In genomic region chrX:53224860-53225797, GRCh38 we compare ENCODE assay signal across 8 cellular contexts. TPM values are rescaled to one million over a fixed set of nuclear protein-coding genes. Genes with fewer than 3 reads are reported as not detected.
A peak's percentile ranks its signal among the peaks of the same experiment; 100 is the strongest.
DNase-seq lines count a peak whose midpoint lies in the region; ATAC-seq and TF ChIP-seq lines count a peak whose summit lies in the region.

TSS of gene KDM5C (minus strand) at chrX:53225207. CDS start at chrX:53224889, 318 bp downstream.

- peaks cover 14 to 22% of the 10 kb centered on the region in 2 donors for H3K4me1 ChIP-seq in esophagus (ENCODE audit: control insufficient read depth in 2 of 2, insufficient read depth in 2 of 2, low read length in 1 of 2)
- H3K4me1 ChIP-seq in muscle layer of colon (ENCODE audit: insufficient read depth, low read length) = peaks cover 36% of the 10 kb centered on the region

- peak; percentile 86 for ATAC-seq in GM21576 (IDR thresholded peaks at IDR 0.05; ENCODE audit: unreplicated experiment)

- H3K27me3 ChIP-seq in esophagus (ENCODE audit: control insufficient read depth in 1 of 2, insufficient read depth in 2 of 2, low read length in 2 of 2) (no peaks in the 10 kb centered on the region), muscle layer of colon (ENCODE audit: control insufficient read depth in 1 of 2, insufficient read depth in 2 of 2, low read length in 2 of 2) (no peaks in the 10 kb centered on the region)

- H3K27me3 Mint-ChIP-seq in activated T-cell treated with anti-CD3 and anti-CD28 coated beads, Interleukin-2, amount 50 U/mL, for 24 hours = peaks cover 5% of the 10 kb centered on the region

- in situ Hi-C loops in KBM-7 (cut with MboI; ENCODE audit: low pct_unique_long_range_greater_than_20kb, low sequenced_read_pairs) = no loop called here

- peak within 1 kb of the TSS; percentile 92 for H3K4me3 Mint-ChIP-seq in activated T-cell treated with anti-CD3 and anti-CD28 coated beads, Interleukin-2, amount 50 U/mL, for 24 hours

- peaks cover 49% of the 10 kb centered on the region for H3K36me3 Mint-ChIP-seq in activated T-cell treated with anti-CD3 and anti-CD28 coated beads, Interleukin-2, amount 50 U/mL, for 24 hours (ENCODE audit: low read depth)

- H3K27ac ChIP-seq in esophagus (ENCODE audit: low read depth in 2 of 2, low read length in 1 of 2) (peak within 1 kb of the TSS; percentile 59 to 71), muscle layer of colon (ENCODE audit: low read depth, low read length) (peak within 1 kb of the TSS; percentile 95)

- H3K9me3 ChIP-seq in esophagus (ENCODE audit: control insufficient read depth in 2 of 2, insufficient read depth in 1 of 2, low read depth in 1 of 2, low read length in 1 of 2) (no peaks in the 10 kb centered on the region), muscle layer of colon (ENCODE audit: low read length) (no peaks in the 10 kb centered on the region)

- H3K4me3 ChIP-seq in esophagus (ENCODE audit: low read depth in 1 of 2, low read length in 2 of 2) (peak within 1 kb of the TSS; percentile 86 to 88), muscle layer of colon (ENCODE audit: low read depth in 1 of 2, low read length in 2 of 2) (peak within 1 kb of the TSS; percentile 96 to 97)

- peaks cover 6% of the 10 kb centered on the region in 2 donors for H3K36me3 ChIP-seq in esophagus (ENCODE audit: control insufficient read depth in 2 of 2, insufficient read depth in 2 of 2, low read length in 1 of 2)
- H3K36me3 ChIP-seq in muscle layer of colon (ENCODE audit: insufficient read depth, low read length) = peaks cover 12% of the 10 kb centered on the region

- peak within 1 kb of the TSS; percentile 100 for H3K27ac Mint-ChIP-seq in activated T-cell treated with anti-CD3 and anti-CD28 coated beads, Interleukin-2, amount 50 U/mL, for 24 hours

- DNase-seq in DMS 273 (lab: John Stamatoyannopoulos, UW; ENCODE audit: unreplicated experiment) = peak; percentile 99
- peak; percentile 97 for DNase-seq in KBM-7
- peak; percentile 92 for DNase-seq in activated T-cell treated with anti-CD3 and anti-CD28 coated beads, Interleukin-2, amount 50 U/mL, for 24 hours
- DNase-seq in stimulated activated CD8-positive, alpha-beta memory T cell treated with anti-CD3 and anti-CD28 coated beads, Interleukin-7, amount 100 ng/mL, for 24 hours (ENCODE audit: low read depth) = peak; percentile 67

- H3K4me1 Mint-ChIP-seq in activated T-cell treated with anti-CD3 and anti-CD28 coated beads, Interleukin-2, amount 50 U/mL, for 24 hours (ENCODE audit: low read depth) = peaks cover 50% of the 10 kb centered on the region

- peak within 1 kb of the TSS; percentile 91 for H3K9ac ChIP-seq in muscle layer of colon (ENCODE audit: low read length)

- whole genome bisulfite sequencing in esophagus, 2 donors = 0% methylated on average over 64 to 67 of the region's 67 CpGs

- H3K9me3 Mint-ChIP-seq in activated T-cell treated with anti-CD3 and anti-CD28 coated beads, Interleukin-2, amount 50 U/mL, for 24 hours = no peaks in the 10 kb centered on the region

TF ChIP-seq in PFSK-1, 5 proteins besides CTCF, POLR2A, EP300 and RAD21:
- TF ChIP-seq FOXP2 (optimal IDR thresholded peaks at IDR 0.05; ENCODE audit: borderline replicate concordance, extremely low read depth, extremely low read length, insufficient read depth) (peak; percentile 8), POLR2AphosphoS5 (IDR thresholded peaks at IDR 0.05; ENCODE audit: low read depth, low read length) (peak; percentile 45; the same call in 1 of the 2 replicates), SIN3A (IDR thresholded peaks at IDR 0.05; ENCODE audit: borderline replicate concordance, insufficient read depth, low read length) (peak; percentile 26; the same call in 1 of the 2 replicates), TAF1 (IDR thresholded peaks at IDR 0.05; ENCODE audit: borderline replicate concordance, insufficient read depth, low read length) (peak; percentile 72)
- TF ChIP-seq, protein P1, sequence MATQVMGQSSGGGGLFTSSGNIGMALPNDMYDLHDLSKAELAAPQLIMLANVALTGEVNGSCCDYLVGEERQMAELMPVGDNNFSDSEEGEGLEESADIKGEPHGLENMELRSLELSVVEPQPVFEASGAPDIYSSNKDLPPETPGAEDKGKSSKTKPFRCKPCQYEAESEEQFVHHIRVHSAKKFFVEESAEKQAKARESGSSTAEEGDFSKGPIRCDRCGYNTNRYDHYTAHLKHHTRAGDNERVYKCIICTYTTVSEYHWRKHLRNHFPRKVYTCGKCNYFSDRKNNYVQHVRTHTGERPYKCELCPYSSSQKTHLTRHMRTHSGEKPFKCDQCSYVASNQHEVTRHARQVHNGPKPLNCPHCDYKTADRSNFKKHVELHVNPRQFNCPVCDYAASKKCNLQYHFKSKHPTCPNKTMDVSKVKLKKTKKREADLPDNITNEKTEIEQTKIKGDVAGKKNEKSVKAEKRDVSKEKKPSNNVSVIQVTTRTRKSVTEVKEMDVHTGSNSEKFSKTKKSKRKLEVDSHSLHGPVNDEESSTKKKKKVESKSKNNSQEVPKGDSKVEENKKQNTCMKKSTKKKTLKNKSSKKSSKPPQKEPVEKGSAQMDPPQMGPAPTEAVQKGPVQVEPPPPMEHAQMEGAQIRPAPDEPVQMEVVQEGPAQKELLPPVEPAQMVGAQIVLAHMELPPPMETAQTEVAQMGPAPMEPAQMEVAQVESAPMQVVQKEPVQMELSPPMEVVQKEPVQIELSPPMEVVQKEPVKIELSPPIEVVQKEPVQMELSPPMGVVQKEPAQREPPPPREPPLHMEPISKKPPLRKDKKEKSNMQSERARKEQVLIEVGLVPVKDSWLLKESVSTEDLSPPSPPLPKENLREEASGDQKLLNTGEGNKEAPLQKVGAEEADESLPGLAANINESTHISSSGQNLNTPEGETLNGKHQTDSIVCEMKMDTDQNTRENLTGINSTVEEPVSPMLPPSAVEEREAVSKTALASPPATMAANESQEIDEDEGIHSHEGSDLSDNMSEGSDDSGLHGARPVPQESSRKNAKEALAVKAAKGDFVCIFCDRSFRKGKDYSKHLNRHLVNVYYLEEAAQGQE (IDR thresholded peaks at IDR 0.05; ENCODE audit: insufficient read depth in 1 of 2, low read depth in 2 of 2, low read length in 2 of 2) = no peak

RNA-seq across cellular contexts. Expression of gene KDM5C, which starts in this region (rescaled TPM):
- 62.7 TPM for polyA plus RNA-seq in PFSK-1 (2012; ENCODE audit: insufficient read length, low read depth)
- polyA plus RNA-seq in esophagus = 10 to 100 TPM; 37.1 to 42.6 TPM

Comparison
In these comparisons a context has a peak if more than half of its experiments do, and no peak if none do; other contexts are left out.
1. Peak in every context shown above with its lines: DNase-seq, ATAC-seq, H3K4me3 ChIP-seq and H3K27ac ChIP-seq.